ENCODE assay signal across 23 cellular contexts in the genomic region with DNA sequence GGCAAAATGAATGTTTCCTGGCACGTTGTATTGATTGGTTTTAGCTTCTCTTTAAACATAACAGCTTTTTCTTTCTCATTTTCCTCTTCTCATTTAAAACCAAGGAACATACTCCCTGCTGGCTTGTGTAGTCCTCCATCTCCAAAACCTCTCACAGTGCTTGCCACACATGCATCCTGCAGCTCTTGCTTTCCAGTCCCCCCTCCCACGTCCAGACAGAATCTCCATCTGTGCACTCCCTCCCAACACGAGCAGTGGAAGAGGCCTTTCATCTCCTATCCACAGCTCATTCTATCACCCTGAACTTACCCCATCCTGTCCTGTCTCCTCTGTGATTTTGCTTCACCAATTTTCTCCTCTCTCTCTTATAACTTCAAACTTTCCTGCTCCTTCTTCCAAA.
A peak's percentile ranks its signal among the peaks of the same experiment; 100 is the strongest.
DNase-seq lines count a peak whose midpoint lies in the region; ATAC-seq, FAIRE-seq and TF ChIP-seq lines count a peak whose summit lies in the region.
"Had no signal": no experiment of that assay in that cellular context is flagged by ENCODE, and none has a peak within 500 bp of the region (broad histone marks: within the 10 kb centered on the region; RNA-seq: fewer than 3 reads in every experiment).

No MANE protein-coding gene starts in this region.

- H3K4me3 ChIP-seq in bronchial epithelial cell (ENCODE audit: low read depth, low read length) (no peak overlapping the region), endodermal cell (ENCODE audit: low read length) (no peak overlapping the region)
- H3K4me3 ChIP-seq: BLaER1 treated with 17β-estradiol and CSF1 and Interleukin-3, amounts not matched to agents 10 nM and 100 nM; K562; SJCRH30 had no signal

- 85% methylated on average over 3 of the region's 3 CpGs for WGBS in endodermal cell (ENCODE audit: insufficient coverage in 1 of 2, insufficient read length in 1 of 2), 2 experiments

- H3K9me3 ChIP-seq in endodermal cell (ENCODE audit: control insufficient read depth, low read length), result no peaks in the 10 kb centered on the region
- H3K9me3 ChIP-seq: SJCRH30 had no signal

- peak; percentile 79 for DNase-seq in Ammon's horn (ENCODE audit: low spot score)
- peak; percentile 58 to 88 for DNase-seq in NCI-H524 (lab: John Stamatoyannopoulos, UW)
- no peak for DNase-seq in bronchial epithelial cell (ENCODE audit: low read depth)
- DNase-seq in occipital lobe (lab: John Stamatoyannopoulos, UW), result peak; percentile 47
- no peak for DNase-seq in endodermal cell
- no peak for DNase-seq in activated CD4-positive, alpha-beta T cell treated with anti-CD3 and anti-CD28 coated beads for 36 hours
- DNase-seq in activated naive CD4-positive, alpha-beta T cell treated with anti-CD3 and anti-CD28 coated beads, Interleukin-2, amount 50 U/mL, for 72 hours (ENCODE audit: low spot score in 2 of 2), result no peak
- DNase-seq: CD4-positive, alpha-beta T cell; DND-41; Kasumi-1; MV-4-11; NCI-H1105 treated with DMSO at 0.1 percent for 48 hours; NCI-H146; NCI-H2029; NCI-H2227 treated with DMSO at 0.1 percent for 48 hours; SJCRH30 had no signal

- H3K4me1 Mint-ChIP-seq in endodermal cell, result no peaks in the 10 kb centered on the region
- H3K4me1 Mint-ChIP-seq in activated CD4-positive, alpha-beta T cell treated with anti-CD3 and anti-CD28 coated beads for 36 hours, result no peaks in the 10 kb centered on the region

- H3K36me3 Mint-ChIP-seq in endodermal cell (ENCODE audit: low read depth), result no peaks in the 10 kb centered on the region
- no peaks in the 10 kb centered on the region for H3K36me3 Mint-ChIP-seq in activated CD4-positive, alpha-beta T cell treated with anti-CD3 and anti-CD28 coated beads for 36 hours (ENCODE audit: low read depth)
- H3K36me3 Mint-ChIP-seq in activated naive CD4-positive, alpha-beta T cell treated with anti-CD3 and anti-CD28 coated beads, Interleukin-2, amount 50 U/mL, for 72 hours, result no peaks in the 10 kb centered on the region

- H3K36me3 ChIP-seq in bronchial epithelial cell (ENCODE audit: control insufficient read depth, insufficient read depth, low read length), result no peaks in the 10 kb centered on the region
- H3K36me3 ChIP-seq in endodermal cell (ENCODE audit: control insufficient read depth, insufficient read depth, low read length), result no peaks in the 10 kb centered on the region
- H3K36me3 ChIP-seq: BLaER1 treated with 17β-estradiol and CSF1 and Interleukin-3, amounts not matched to agents 10 nM and 100 nM; SJCRH30 had no signal

- intact Hi-C loops in activated CD4-positive, alpha-beta T cell treated with anti-CD3 and anti-CD28 coated beads for 36 hours (cut with DNase I, micrococcal nuclease), result no loop called here

- ATAC-seq in GM18870 (IDR thresholded peaks at IDR 0.05; ENCODE audit: unreplicated experiment), result no peak
- no peak for ATAC-seq in activated CD4-positive, alpha-beta T cell treated with anti-CD3 and anti-CD28 coated beads for 36 hours
- ATAC-seq in activated naive CD4-positive, alpha-beta T cell treated with anti-CD3 and anti-CD28 coated beads, Interleukin-2, amount 50 U/mL, for 72 hours, result no peak
- ATAC-seq: K562, SK-N-SH treated with all-trans-retinoic acid at 6 μM for 48 hours had no signal

- CTCF ChIA-PET in activated CD4-positive, alpha-beta T cell treated with anti-CD3 and anti-CD28 coated beads for 36 hours (lab: Charles Lee), result no interaction called here

- H3K9me3 Mint-ChIP-seq in endodermal cell, result no peaks in the 10 kb centered on the region
- no peaks in the 10 kb centered on the region for H3K9me3 Mint-ChIP-seq in activated CD4-positive, alpha-beta T cell treated with anti-CD3 and anti-CD28 coated beads for 36 hours (ENCODE audit: low read depth)
- H3K9me3 Mint-ChIP-seq in activated naive CD4-positive, alpha-beta T cell treated with anti-CD3 and anti-CD28 coated beads, Interleukin-2, amount 50 U/mL, for 72 hours, result no peaks in the 10 kb centered on the region
- H3K9me3 Mint-ChIP-seq: CD4-positive, alpha-beta T cell had no signal

- TF ChIP-seq CTCF in bronchial epithelial cell (IDR thresholded peaks at IDR 0.05; ENCODE audit: insufficient read depth, low read length, severe bottlenecking), result no peak
- no peak for TF ChIP-seq CTCF in endodermal cell (conservative IDR thresholded peaks at IDR 0.05)

- POLR2A ChIA-PET in activated CD4-positive, alpha-beta T cell treated with anti-CD3 and anti-CD28 coated beads for 36 hours (lab: Charles Lee), result no interaction called here

- no peak overlapping the region for H3K4me3 Mint-ChIP-seq in endodermal cell
- no peak overlapping the region for H3K4me3 Mint-ChIP-seq in activated CD4-positive, alpha-beta T cell treated with anti-CD3 and anti-CD28 coated beads for 36 hours
- H3K4me3 Mint-ChIP-seq: CD4-positive, alpha-beta T cell had no signal

- no peak overlapping the region for H3K27ac ChIP-seq in endodermal cell (ENCODE audit: low read depth, low read length)
- H3K27ac ChIP-seq: BLaER1 treated with 17β-estradiol and CSF1 and Interleukin-3, amounts not matched to agents 10 nM and 100 nM; SJCRH30 had no signal

- no peak overlapping the region for H3K9ac ChIP-seq in endodermal cell (ENCODE audit: extremely low read depth, low read length, poor library complexity, severe bottlenecking)
- H3K9ac ChIP-seq: BLaER1 treated with 17β-estradiol and CSF1 and Interleukin-3, amounts not matched to agents 10 nM and 100 nM had no signal

- H3K27me3 ChIP-seq in bronchial epithelial cell (ENCODE audit: control insufficient read depth, insufficient read depth, low read length) (no peaks in the 10 kb centered on the region), endodermal cell (ENCODE audit: control insufficient read depth, insufficient read depth, low read length, poor library complexity, severe bottlenecking) (peaks cover 3% of the 10 kb centered on the region)
- H3K27me3 ChIP-seq: BLaER1 treated with 17β-estradiol and CSF1 and Interleukin-3, amounts not matched to agents 10 nM and 100 nM; SJCRH30 had no signal

- no peak overlapping the region for H3K27ac Mint-ChIP-seq in endodermal cell
- H3K27ac Mint-ChIP-seq in activated CD4-positive, alpha-beta T cell treated with anti-CD3 and anti-CD28 coated beads for 36 hours, result no peak overlapping the region
- no peak overlapping the region for H3K27ac Mint-ChIP-seq in activated naive CD4-positive, alpha-beta T cell treated with anti-CD3 and anti-CD28 coated beads, Interleukin-2, amount 50 U/mL, for 72 hours
- H3K27ac Mint-ChIP-seq: CD4-positive, alpha-beta T cell had no signal

- H3K27me3 Mint-ChIP-seq in endodermal cell (ENCODE audit: insufficient read depth), result peaks cover 2% of the 10 kb centered on the region
- peaks cover 2% of the 10 kb centered on the region for H3K27me3 Mint-ChIP-seq in activated CD4-positive, alpha-beta T cell treated with anti-CD3 and anti-CD28 coated beads for 36 hours

- peak; percentile 32 for FAIRE-seq in bronchial epithelial cell (lab: Jason Lieb, UNC)
- FAIRE-seq: GM18507, H54, HTR-8/SVneo, K562 had no signal

- no peaks in the 10 kb centered on the region for H3K4me1 ChIP-seq in endodermal cell (ENCODE audit: control insufficient read depth, insufficient read depth, low read length)
- H3K4me1 ChIP-seq: SJCRH30 had no signal

Comparison
In these comparisons a context has a peak if more than half of its experiments do, and no peak if none do; other contexts are left out.
1. DNase-seq: peak in Ammon's horn (single experiment), NCI-H524 (2 of 2) and occipital lobe (single experiment); none in bronchial epithelial cell (single experiment), endodermal cell (single experiment), activated CD4-positive, alpha-beta T cell treated with anti-CD3 and anti-CD28 coated beads for 36 hours (single experiment) and activated naive CD4-positive, alpha-beta T cell treated with anti-CD3 and anti-CD28 coated beads, Interleukin-2, amount 50 U/mL, for 72 hours (0 of 2).